In genomic region chr1:208208132-208208487, GRCh38 we compare ENCODE assay signal across 13 cellular contexts. TPM values are rescaled to one million over a fixed set of nuclear protein-coding genes. Genes with fewer than 3 reads are reported as not detected.
DNase-seq lines count a peak whose midpoint lies in the region; ATAC-seq and TF ChIP-seq lines count a peak whose summit lies in the region.
"Had no signal": no experiment of that assay in that cellular context is flagged by ENCODE, and none has a peak within 500 bp of the region (broad histone marks: within the 10 kb centered on the region; RNA-seq: fewer than 3 reads in every experiment).

No MANE protein-coding gene starts in this region.

- H3K4me3 ChIP-seq in SK-N-MC (no peak overlapping the region), duodenal mucosa (ENCODE audit: low read depth in 1 of 2, low read length in 2 of 2) (no peak overlapping the region), mesendoderm (ENCODE audit: low read length) (no peak overlapping the region), transverse colon (no peak overlapping the region)
- H3K4me3 ChIP-seq: smooth muscle cell had no signal

- no peak overlapping the region for H3K27ac Mint-ChIP-seq in WTC11

- H3K9me3 Mint-ChIP-seq in WTC11 = no peaks in the 10 kb centered on the region

- H3K79me1 ChIP-seq in mesendoderm (ENCODE audit: low read length) = peaks cover 14% of the 10 kb centered on the region

- H3K27ac ChIP-seq in SK-N-MC (peak overlapping the region; percentile 54; the same call in 1 of the 2 replicates), duodenal mucosa (ENCODE audit: low read depth, low read length) (peak overlapping the region; percentile 33), mesendoderm (ENCODE audit: low read depth, low read length) (no peak overlapping the region), transverse colon (peak overlapping the region in 3 of 4 donors; percentile 35 to 84 (median 84))

- no peaks in the 10 kb centered on the region for H3K36me3 Mint-ChIP-seq in WTC11

- POLR2A ChIA-PET in WTC11 (lab: Charles Lee) = no interaction called here

- H3K4me3 Mint-ChIP-seq in WTC11 = no peak overlapping the region

- no peak overlapping the region for H2BK120ac ChIP-seq in mesendoderm (ENCODE audit: low read depth, low read length)

- no peak for DNase-seq in SK-N-MC (ENCODE audit: low read depth, low spot score)
- DNase-seq in mesendoderm = no peak
- no peak for DNase-seq in transverse colon
- DNase-seq in WTC11 (ENCODE audit: low spot score) = no peak
- no peak for DNase-seq in NCI-H2196 (lab: John Stamatoyannopoulos, UW; ENCODE audit: unreplicated experiment)
- DNase-seq: activated naive CD4-positive, alpha-beta T cell treated with Interleukin-2 at 50 U/mL for 16 hours; hippocampal formation; Karpas-422; NCI-H187; NCI-H524 treated with DMSO at 0.1 percent for 48 hours had no signal

- TF ChIP-seq POLR2A in transverse colon (IDR thresholded peaks at IDR 0.05) = no peak

- H2BK5ac ChIP-seq in mesendoderm (ENCODE audit: low read length) = no peak overlapping the region

- H3K18ac ChIP-seq in mesendoderm (ENCODE audit: low read length) = peak overlapping the region; percentile 31

- H3K27me3 Mint-ChIP-seq in WTC11 (ENCODE audit: low read depth) = no peaks in the 10 kb centered on the region

- no peak for TF ChIP-seq EP300 in transverse colon (IDR thresholded peaks at IDR 0.05; ENCODE audit: low read depth)

- H3K9ac ChIP-seq in SK-N-MC (ENCODE audit: insufficient read length) (no peak overlapping the region), duodenal mucosa (ENCODE audit: low read depth in 1 of 2, low read length in 2 of 2) (no peak overlapping the region), mesendoderm (ENCODE audit: low read length) (no peak overlapping the region)

- H3K4me1 ChIP-seq in duodenal mucosa (ENCODE audit: control insufficient read depth in 1 of 2, insufficient read depth in 2 of 2, low read length in 2 of 2) = peaks cover 28 to 32% of the 10 kb centered on the region in 2 donors
- H3K4me1 ChIP-seq in mesendoderm (ENCODE audit: control insufficient read depth, low read depth, low read length) = peaks cover 28% of the 10 kb centered on the region
- peaks cover 15 to 53% (median 28%) of the 10 kb centered on the region in 4 donors for H3K4me1 ChIP-seq in transverse colon

- peaks cover 9% of the 10 kb centered on the region for H3K79me2 ChIP-seq in mesendoderm (ENCODE audit: control insufficient read depth, insufficient read depth, low read length)

- H4K8ac ChIP-seq in mesendoderm (ENCODE audit: low read depth, low read length) = no peak overlapping the region

- H3K36me3 ChIP-seq in SK-N-MC (ENCODE audit: insufficient read depth, low read length) (no peaks in the 10 kb centered on the region), duodenal mucosa (ENCODE audit: control insufficient read depth in 1 of 2, insufficient read depth in 2 of 2, low read length in 2 of 2) (peaks cover 5 to 45% of the 10 kb centered on the region in 2 donors), mesendoderm (ENCODE audit: control insufficient read depth, insufficient read depth, low read length) (peaks cover 9% of the 10 kb centered on the region), transverse colon (no peaks in the 10 kb centered on the region)

- no peak overlapping the region for H4K5ac ChIP-seq in mesendoderm (ENCODE audit: low read length)

- no peak overlapping the region for H2BK15ac ChIP-seq in mesendoderm (replicated peaks; ENCODE audit: low read depth)

- no peak overlapping the region for H2AK5ac ChIP-seq in mesendoderm (ENCODE audit: low read length)

- H3K9me3 ChIP-seq in SK-N-MC (ENCODE audit: low read depth, low read length) = no peaks in the 10 kb centered on the region
- H3K9me3 ChIP-seq in duodenal mucosa (ENCODE audit: control insufficient read depth in 1 of 2, low read length in 2 of 2) = no peaks in the 10 kb centered on the region
- no peaks in the 10 kb centered on the region for H3K9me3 ChIP-seq in transverse colon

- no peak overlapping the region for H3K4ac ChIP-seq in mesendoderm (ENCODE audit: low read depth, low read length)

- H3K4me1 Mint-ChIP-seq in WTC11 = peaks cover 11% of the 10 kb centered on the region; the same call in 1 of the 2 replicates

- H3K56ac ChIP-seq in mesendoderm (ENCODE audit: low read length) = no peak overlapping the region

- intact Hi-C loops in transverse colon (cut with DNase I; ENCODE audit: low total_unique reads) = no loop called here

- TF ChIP-seq CTCF in transverse colon (IDR thresholded peaks at IDR 0.05) = no peak
- no peak for TF ChIP-seq CTCF in WTC11 (IDR thresholded peaks at IDR 0.05)

- no peak for ATAC-seq in WTC11
- ATAC-seq in GM21786 (IDR thresholded peaks at IDR 0.05; ENCODE audit: unreplicated experiment) = no peak

- in situ Hi-C loops in transverse colon (cut with MboI; ENCODE audit: low pct_ligation_motif_present in 1 of 4, low pct_unique_long_range_greater_than_20kb in 1 of 4, low sequenced_read_pairs in 3 of 4) = no loop called here

- H3K4me2 ChIP-seq in mesendoderm (ENCODE audit: low read length) = no peak overlapping the region

- H3K27me3 ChIP-seq in duodenal mucosa (ENCODE audit: control insufficient read depth in 1 of 2, insufficient read depth in 2 of 2, low read length in 2 of 2) (no peaks in the 10 kb centered on the region), mesendoderm (ENCODE audit: insufficient read depth, low read length, poor library complexity) (no peaks in the 10 kb centered on the region), transverse colon (no peaks in the 10 kb centered on the region)

- no peak overlapping the region for H3K23ac ChIP-seq in mesendoderm (ENCODE audit: low read length)

- CTCF ChIA-PET in WTC11 (lab: Charles Lee) = interaction anchor here (1.6 to 2.4 kb wide), 2 partner anchors 9 to 210 kb away, joined by 3 to 8 read pairs; no protein-coding TSS in a partner anchor

TF ChIP-seq in WTC11, 78 proteins besides CTCF, POLR2A, EP300 and RAD21:
- TF ChIP-seq ZNF671 (CRISPR knock-in tag; IDR thresholded peaks at IDR 0.05) = no peak
- no peak for TF ChIP-seq RORB (CRISPR knock-in tag; IDR thresholded peaks at IDR 0.05)
- TF ChIP-seq SOX15 (CRISPR knock-in tag; IDR thresholded peaks at IDR 0.05) = no peak
- no peak for TF ChIP-seq JAZF1 (CRISPR knock-in tag; IDR thresholded peaks at IDR 0.05)
- no peak for TF ChIP-seq USF2 (CRISPR knock-in tag; IDR thresholded peaks at IDR 0.05)
- no peak for TF ChIP-seq USF1 (CRISPR knock-in tag; IDR thresholded peaks at IDR 0.05)
- no peak for TF ChIP-seq RELA (CRISPR knock-in tag; IDR thresholded peaks at IDR 0.05; ENCODE audit: borderline replicate concordance)

RNA-seq across cellular contexts. Expression of gene PLXNA2, which starts 36.1 kb away (rescaled TPM):
- 7.9 TPM for polyA plus RNA-seq in mesendoderm (2013, experiment 1 of 2)
- 7.4 TPM for polyA plus RNA-seq in mesendoderm (2013, experiment 2 of 2)
- total RNA-seq in transverse colon (100 to 1,000 TPM in 1 of 4 donors, 10 to 100 TPM in 3; 77.4 to 140 (median 85.5) TPM), WTC11 (2021) (2.4 to 4.2 TPM (median 3.5 TPM) in 3 replicates)

Comparison
In these comparisons a context has a peak if more than half of its experiments do, and no peak if none do; other contexts are left out.
1. RNA of gene PLXNA2, which starts 36.1 kb away (total RNA-seq): 77.4 to 140 TPM in transverse colon; 2.4 to 4.2 TPM in WTC11; every median in the first group is over 10 times any median in the second.